ENCODE assay signal across 8 cellular contexts in the genomic region with DNA sequence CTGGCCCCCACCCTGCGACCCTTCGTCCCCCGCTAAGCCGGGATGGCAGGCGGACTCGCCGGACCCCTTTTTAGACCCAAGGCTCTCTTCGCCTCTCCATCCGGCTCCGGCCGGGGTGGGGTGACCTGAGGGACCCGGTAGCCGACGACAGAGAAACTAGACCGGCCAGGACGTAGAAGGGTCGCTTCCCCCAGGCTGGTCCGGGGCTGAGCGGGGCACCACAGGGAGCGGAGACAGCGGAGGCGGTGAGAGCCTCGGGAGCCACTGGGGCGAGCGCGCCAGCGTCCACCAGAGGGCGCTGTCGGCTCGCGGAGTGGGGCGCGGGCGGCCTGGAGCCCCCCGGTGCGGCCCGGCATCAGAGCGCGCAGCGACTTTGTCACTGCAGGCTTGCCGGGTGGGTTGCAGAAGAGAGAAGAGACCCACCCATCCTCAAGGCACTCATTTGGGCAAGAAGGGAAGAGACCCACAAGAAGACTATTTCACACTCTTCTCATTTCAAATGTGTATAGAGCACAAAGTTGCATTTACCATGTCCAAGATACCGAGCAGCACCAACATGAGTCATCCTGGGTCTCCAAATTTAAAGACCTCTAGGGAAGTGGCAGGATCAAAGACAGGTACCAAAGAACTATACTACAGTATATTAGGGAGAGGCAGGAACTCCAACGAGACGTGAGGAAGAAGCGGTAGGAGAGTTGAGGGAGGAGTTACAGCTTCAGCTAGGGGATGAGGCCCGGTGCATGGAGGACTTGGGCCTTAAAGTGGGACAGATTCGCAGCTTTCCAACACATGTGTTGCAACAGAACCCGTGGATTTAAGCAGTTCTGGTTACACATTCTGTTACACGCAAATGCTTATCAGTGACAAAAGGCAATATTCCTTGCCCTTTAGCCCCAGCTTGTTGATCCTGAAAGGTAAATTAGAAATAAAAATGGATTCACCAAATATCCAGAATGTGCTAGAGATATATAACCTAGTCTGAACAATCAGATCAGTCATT. TPM values are rescaled to one million over a fixed set of nuclear protein-coding genes. Genes with fewer than 3 reads are reported as not detected.
DNase-seq lines count a peak whose midpoint lies in the region; ATAC-seq and TF ChIP-seq lines count a peak whose summit lies in the region.

No MANE protein-coding gene starts in this region.

- H3K36me3 ChIP-seq in HUES6 (ENCODE audit: control insufficient read depth, insufficient read depth, low read length) (no peaks in the 10 kb centered on the region), heart left ventricle (no peaks in the 10 kb centered on the region), trophoblast cell (ENCODE audit: control insufficient read depth in 1 of 2, insufficient read depth in 2 of 2, low read length in 2 of 2) (no peaks in the 10 kb centered on the region), urinary bladder (ENCODE audit: insufficient read depth) (no peaks in the 10 kb centered on the region)

- no peak overlapping the region for H3K23ac ChIP-seq in trophoblast cell (ENCODE audit: low read length)

- no peak overlapping the region for H4K91ac ChIP-seq in trophoblast cell (ENCODE audit: low read depth, low read length)

- no peak overlapping the region for H3K18ac ChIP-seq in trophoblast cell (ENCODE audit: low read length)

- H3K4me3 Mint-ChIP-seq in CD4-positive, alpha-beta T cell, result no peak overlapping the region
- peak overlapping the region; percentile 42 for H3K4me3 Mint-ChIP-seq in activated naive CD8-positive, alpha-beta T cell

- TF ChIP-seq POLR2A in heart left ventricle (IDR thresholded peaks at IDR 0.05), result no peak

- H3K27ac ChIP-seq in CD4-positive, alpha-beta T cell (ENCODE audit: low read depth, low read length), result no peak overlapping the region
- H3K27ac ChIP-seq in HUES6 (ENCODE audit: low read depth, low read length) (no peak overlapping the region), heart left ventricle (peak overlapping the region in 1 of 12 donors; percentile 46), trophoblast cell (ENCODE audit: low read depth, low read length) (no peak overlapping the region), urinary bladder (ENCODE audit: low read depth) (no peak overlapping the region)

- H3K36me3 Mint-ChIP-seq in CD4-positive, alpha-beta T cell (ENCODE audit: low read depth), result no peaks in the 10 kb centered on the region
- no peaks in the 10 kb centered on the region for H3K36me3 Mint-ChIP-seq in activated naive CD8-positive, alpha-beta T cell

- H3K4me3 ChIP-seq in HUES6 (ENCODE audit: low read depth, low read length) (peak overlapping the region; percentile 56), heart left ventricle (peak overlapping the region; percentile 32 to 65 (median 56)), trophoblast cell (ENCODE audit: low read depth, low read length) (peak overlapping the region; percentile 39), urinary bladder (ENCODE audit: low read depth, low read length) (peak overlapping the region; percentile 39)

- peaks cover 6% of the 10 kb centered on the region for H3K4me1 Mint-ChIP-seq in CD4-positive, alpha-beta T cell (ENCODE audit: low read depth)
- H3K4me1 Mint-ChIP-seq in activated naive CD8-positive, alpha-beta T cell (ENCODE audit: low read depth), result peaks cover 2% of the 10 kb centered on the region

- no peaks in the 10 kb centered on the region for H3K9me3 ChIP-seq in CD4-positive, alpha-beta T cell (ENCODE audit: control insufficient read depth, low read length)
- H3K9me3 ChIP-seq in HUES6 (ENCODE audit: control insufficient read depth, insufficient read depth, low read depth, low read length) (no peaks in the 10 kb centered on the region), heart left ventricle (no peaks in the 10 kb centered on the region), trophoblast cell (ENCODE audit: insufficient read depth, low read depth, low read length) (no peaks in the 10 kb centered on the region)

- no peak overlapping the region for H3K9ac ChIP-seq in HUES6 (ENCODE audit: low read length)
- peak overlapping the region; percentile 56 for H3K9ac ChIP-seq in trophoblast cell (ENCODE audit: low read length)

- peak overlapping the region; percentile 30 for H2AFZ ChIP-seq in trophoblast cell (ENCODE audit: insufficient read depth, low read length, poor library complexity)

- POLR2A ChIA-PET in CD4-positive, alpha-beta T cell (lab: Charles Lee), result no interaction called here

- H2BK120ac ChIP-seq in trophoblast cell (ENCODE audit: insufficient read depth, low read length, poor library complexity), result no peak overlapping the region

- H2AK5ac ChIP-seq in trophoblast cell (ENCODE audit: low read length), result no peak overlapping the region

- H3K27me3 Mint-ChIP-seq in CD4-positive, alpha-beta T cell, result peaks cover 33% of the 10 kb centered on the region
- H3K27me3 Mint-ChIP-seq in activated naive CD8-positive, alpha-beta T cell, result peaks cover 10% of the 10 kb centered on the region

- intact Hi-C loops in CD4-positive, alpha-beta T cell (cut with DNase I, micrococcal nuclease), result loop anchor here (1.0 to 10.0 kb wide), 7 partner anchors 83 to 1271 kb away; a partner anchor contains a TSS
- intact Hi-C loops in heart left ventricle (cut with DNase I), result loop anchor here (1.0 to 10.0 kb wide), 9 partner anchors 59 to 294 kb away; no protein-coding TSS in a partner anchor

- H3K27me3 ChIP-seq in CD4-positive, alpha-beta T cell (ENCODE audit: control insufficient read depth, insufficient read depth, low read length), result peaks cover 22% of the 10 kb centered on the region
- H3K27me3 ChIP-seq in HUES6 (ENCODE audit: control insufficient read depth, insufficient read depth, low read length) (peaks cover 76% of the 10 kb centered on the region), heart left ventricle (peaks cover 0 to 8% (median 0%) of the 10 kb centered on the region in 9 donors), trophoblast cell (ENCODE audit: insufficient read depth, low read length) (no peaks in the 10 kb centered on the region)

- no peak overlapping the region for H3K14ac ChIP-seq in trophoblast cell (ENCODE audit: low read length)

- no peaks in the 10 kb centered on the region for H3K79me1 ChIP-seq in trophoblast cell (ENCODE audit: low read length)

- CTCF ChIA-PET in CD4-positive, alpha-beta T cell (lab: Charles Lee), result interaction anchor here (0.9 to 3.3 kb wide), 5 partner anchors 13 to 139 kb away, joined by 3 to 43 read pairs (median 4); no protein-coding TSS in a partner anchor

- H3K4me1 ChIP-seq in HUES6 (ENCODE audit: control insufficient read depth, insufficient read depth, low read length), result peaks cover 12% of the 10 kb centered on the region
- peaks cover 0 to 20% (median 11%) of the 10 kb centered on the region in 12 donors for H3K4me1 ChIP-seq in heart left ventricle
- H3K4me1 ChIP-seq in trophoblast cell (ENCODE audit: control insufficient read depth in 1 of 2, insufficient read depth in 2 of 2, low read length in 2 of 2), result peaks cover 0 to 8% of the 10 kb centered on the region in 2 experiments
- no peaks in the 10 kb centered on the region for H3K4me1 ChIP-seq in urinary bladder (ENCODE audit: insufficient read depth)

- H3K9me3 Mint-ChIP-seq in CD4-positive, alpha-beta T cell, result no peaks in the 10 kb centered on the region
- H3K9me3 Mint-ChIP-seq in activated naive CD8-positive, alpha-beta T cell (ENCODE audit: low read depth), result no peaks in the 10 kb centered on the region

- peak overlapping the region; percentile 89 for H3K4me2 ChIP-seq in trophoblast cell (ENCODE audit: low read length)

- peak overlapping the region; percentile 61 for H2BK12ac ChIP-seq in trophoblast cell (ENCODE audit: low read length)

- H3K4ac ChIP-seq in trophoblast cell (ENCODE audit: low read depth, low read length), result no peak overlapping the region

- H2BK5ac ChIP-seq in trophoblast cell (ENCODE audit: low read depth, low read length, poor library complexity), result no peak overlapping the region

- peak; percentile 97 for ATAC-seq in CD4-positive, alpha-beta T cell (ENCODE audit: poor library complexity)
- ATAC-seq in GM19452 (IDR thresholded peaks at IDR 0.05; ENCODE audit: unreplicated experiment) (peak; percentile 87), heart left ventricle (peak; percentile 64 to 97 (median 95))

- H3K27ac Mint-ChIP-seq in CD4-positive, alpha-beta T cell, result no peak overlapping the region
- no peak overlapping the region for H3K27ac Mint-ChIP-seq in activated naive CD8-positive, alpha-beta T cell

- WGBS in heart left ventricle, 4 donors, result 14 to 15% (median 14%) methylated on average over 45 to 49 of the region's 49 CpGs
- no CpG with 5 or more reads among the region's 49 CpGs for WGBS in trophoblast cell (ENCODE audit: extremely low coverage, insufficient coverage, insufficient read length)
- 11% methylated on average over 49 of the region's 49 CpGs for WGBS in urinary bladder

- H4K12ac ChIP-seq in trophoblast cell (ENCODE audit: low read depth, low read length), result no peak overlapping the region

- peak overlapping the region; percentile 21 for H4K8ac ChIP-seq in trophoblast cell (ENCODE audit: low read depth, low read length)

- DNase-seq in CD4-positive, alpha-beta T cell, result peak; percentile 37 to 82 (median 70)
- peak; percentile 74 for DNase-seq in SK-N-DZ (ENCODE audit: low spot score)
- peak; percentile 64 to 87 (median 71) for DNase-seq in heart left ventricle
- DNase-seq in trophoblast cell, result peak; percentile 61 to 82

- peak; percentile 90 for TF ChIP-seq CTCF in CD4-positive, alpha-beta T cell (IDR thresholded peaks at IDR 0.05)
- TF ChIP-seq CTCF in heart left ventricle (IDR thresholded peaks at IDR 0.05), result peak; percentile 93 to 99 (median 98)

- H3K79me2 ChIP-seq in trophoblast cell (ENCODE audit: control insufficient read depth, insufficient read depth, low read length, poor library complexity), result no peaks in the 10 kb centered on the region

RNA-seq across cellular contexts. Expression of a gene that starts 7.6 kb away (rescaled TPM):
- total RNA-seq in CD4-positive, alpha-beta T cell, result 10 to 100 TPM; 24.9 to 26.2 TPM
- 7.0 and 8.8 TPM in 2 replicates for polyA plus RNA-seq in SK-N-DZ (2014; cell fraction: cytosol; rRNA removed)
- polyA plus RNA-seq in SK-N-DZ (2014; cell fraction: nucleus; rRNA removed), result 5.8 and 9.9 TPM in 2 replicates
- 10 to 100 TPM in 8 of 9 donors, 1 to 10 TPM in 1; 7.8 to 22.3 (median 16.4) TPM for total RNA-seq in heart left ventricle
- polyA plus RNA-seq in heart left ventricle, result 10 to 100 TPM in 1 of 2 donors, 1 to 10 TPM in 1; 4.1 to 16.1 TPM
- polyA plus RNA-seq in trophoblast cell (2013), result 5.3 and 6.0 TPM in 2 replicates
- total RNA-seq in urinary bladder, result 29.7 TPM
- 9.9 TPM for polyA plus RNA-seq in urinary bladder

RNA-seq across cellular contexts. Expression of a gene that starts 32.8 kb away (rescaled TPM):
- 10 to 100 TPM; 14.2 to 16.0 TPM for total RNA-seq in CD4-positive, alpha-beta T cell
- 12.6 and 13.0 TPM in 2 replicates for polyA plus RNA-seq in SK-N-DZ (2014; cell fraction: cytosol; rRNA removed)
- 7.3 and 7.9 TPM in 2 replicates for polyA plus RNA-seq in SK-N-DZ (2014; cell fraction: nucleus; rRNA removed)
- 10 to 100 TPM in 6 of 9 donors, 1 to 10 TPM in 3; 4.6 to 16.9 (median 11.2) TPM for total RNA-seq in heart left ventricle
- 1 to 10 TPM; 3.0 to 3.8 TPM for polyA plus RNA-seq in heart left ventricle
- polyA plus RNA-seq in trophoblast cell (2013), result 9.2 and 9.6 TPM in 2 replicates
- total RNA-seq in urinary bladder, result 48.3 TPM
- 7.2 TPM for polyA plus RNA-seq in urinary bladder
